8 cellular contexts compared by ENCODE assay signal in the genomic region with DNA sequence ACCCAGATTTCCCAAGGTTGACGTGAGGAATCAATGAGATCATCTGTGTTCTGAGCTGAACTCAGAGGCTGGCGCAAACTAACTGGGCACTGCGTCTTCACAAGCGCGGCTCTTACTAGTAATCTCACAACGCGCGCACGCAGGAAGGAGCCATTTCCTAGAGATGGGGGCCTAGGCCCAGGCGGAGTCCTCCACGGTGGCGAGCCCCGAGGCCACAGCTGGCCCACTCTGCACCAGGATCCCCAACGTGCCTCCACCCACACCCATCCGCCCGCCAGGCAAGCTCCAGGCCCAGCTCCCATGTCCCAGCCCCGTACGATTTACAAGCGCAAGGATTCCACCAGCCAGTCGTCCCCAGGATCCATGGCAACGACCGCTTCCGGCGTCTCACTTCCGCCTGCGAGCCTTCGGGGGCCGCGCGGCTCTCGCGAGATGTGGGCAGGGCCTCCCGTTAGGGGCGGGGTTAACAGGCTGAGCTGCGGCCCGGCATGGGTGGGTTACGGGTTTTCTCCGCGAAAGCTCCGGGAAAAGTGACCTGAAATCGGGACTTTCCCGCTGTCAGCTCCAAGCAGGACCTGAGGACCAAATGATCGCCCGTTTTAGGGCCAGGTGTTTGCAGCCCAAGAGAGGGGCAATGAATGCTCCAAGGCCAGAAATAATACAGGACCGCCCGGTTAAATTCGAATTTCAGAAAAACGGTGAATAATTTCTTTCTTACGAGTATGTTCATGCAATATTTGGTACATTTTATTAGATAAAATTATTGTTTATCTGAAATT. TPM values are rescaled to one million over a fixed set of nuclear protein-coding genes. Genes with fewer than 3 reads are reported as not detected.
A peak's percentile ranks its signal among the peaks of the same experiment; 100 is the strongest.
DNase-seq lines count a peak whose midpoint lies in the region; TF ChIP-seq lines count a peak whose summit lies in the region.

Gene WDR73, minus strand, starts transcription at position 374 of the 779 bp plus-strand sequence. Its CDS starts 9 bp downstream, at position 365.

- H3K36me3 Mint-ChIP-seq in endodermal cell (ENCODE audit: low read depth) = peaks cover 19% of the 10 kb centered on the region

- peaks cover 42% of the 10 kb centered on the region for H3K36me3 ChIP-seq in NT2/D1 (ENCODE audit: insufficient read depth, insufficient read length, low read length)
- peaks cover 31% of the 10 kb centered on the region for H3K36me3 ChIP-seq in endodermal cell (ENCODE audit: control insufficient read depth, insufficient read depth, low read length)
- H3K36me3 ChIP-seq in mesendoderm (ENCODE audit: control insufficient read depth, insufficient read depth, low read length) = peaks cover 7% of the 10 kb centered on the region

- peaks cover 15% of the 10 kb centered on the region for H3K4me1 Mint-ChIP-seq in endodermal cell

- DNase-seq in CMK (ENCODE audit: low read depth) = peak; percentile 84
- DNase-seq in GM20000 (ENCODE audit: low spot score) = peak; percentile 94
- DNase-seq in HT1080 (ENCODE audit: low read depth) = peak; percentile 89
- DNase-seq in NT2/D1 (ENCODE audit: low read depth, low spot score) = peak; percentile 91
- peak; percentile 87 for DNase-seq in activated CD8-positive, alpha-beta memory T cell treated with anti-CD3 and anti-CD28 coated beads, Interleukin-2, amount 50 U/mL, for 1 hour (ENCODE audit: extremely low read depth)
- DNase-seq in endodermal cell = peak; percentile 98
- DNase-seq in mesendoderm = peak; percentile 97
- DNase-seq in stimulated activated CD8-positive, alpha-beta memory T cell treated with anti-CD3 and anti-CD28 coated beads, Interleukin-15, amount 100 ng/mL, for 1 hour (ENCODE audit: low read depth) = peak; percentile 95

- H3K27me3 ChIP-seq in NT2/D1 (ENCODE audit: insufficient read depth, insufficient read length) (peaks cover 23% of the 10 kb centered on the region), endodermal cell (ENCODE audit: control insufficient read depth, insufficient read depth, low read length, poor library complexity, severe bottlenecking) (no peaks in the 10 kb centered on the region), mesendoderm (ENCODE audit: insufficient read depth, low read length, poor library complexity) (no peaks in the 10 kb centered on the region)

- H3K9me3 Mint-ChIP-seq in endodermal cell = no peaks in the 10 kb centered on the region

- H3K27ac ChIP-seq in endodermal cell (ENCODE audit: low read depth, low read length) = peak within 1 kb of the TSS; percentile 47
- peak within 1 kb of the TSS; percentile 54 for H3K27ac ChIP-seq in mesendoderm (ENCODE audit: low read depth, low read length)

- H3K9ac ChIP-seq in NT2/D1 (ENCODE audit: insufficient read length, low read depth) = peak within 1 kb of the TSS; percentile 97
- H3K9ac ChIP-seq in endodermal cell (ENCODE audit: extremely low read depth, low read length, poor library complexity, severe bottlenecking) = peak within 1 kb of the TSS; percentile 83
- H3K9ac ChIP-seq in mesendoderm (ENCODE audit: low read length) = peak within 1 kb of the TSS; percentile 95

- H3K56ac ChIP-seq in mesendoderm (ENCODE audit: low read length) = peak within 1 kb of the TSS; percentile 100

- WGBS in endodermal cell (ENCODE audit: insufficient coverage in 1 of 2, insufficient read length in 1 of 2), 2 experiments = 1 to 2% methylated on average over 19 to 48 of the region's 49 CpGs
- WGBS in mesendoderm (ENCODE audit: extremely low coverage, insufficient coverage, low lambda C conversion rate) = no CpG with 5 or more reads among the region's 49 CpGs

- H3K4me1 ChIP-seq in NT2/D1 (ENCODE audit: insufficient read depth, insufficient read length) (peaks cover 12% of the 10 kb centered on the region), endodermal cell (ENCODE audit: control insufficient read depth, insufficient read depth, low read length) (peaks cover 4% of the 10 kb centered on the region), mesendoderm (ENCODE audit: control insufficient read depth, low read depth, low read length) (peaks cover 5% of the 10 kb centered on the region)

- H2AK5ac ChIP-seq in mesendoderm (ENCODE audit: low read length) = peak within 1 kb of the TSS; percentile 62

- H4K5ac ChIP-seq in mesendoderm (ENCODE audit: low read length) = peak within 1 kb of the TSS; percentile 93

- peak within 1 kb of the TSS; percentile 95 for H3K4me2 ChIP-seq in mesendoderm (ENCODE audit: low read length)

- H3K23ac ChIP-seq in mesendoderm (ENCODE audit: low read length) = peak within 1 kb of the TSS; percentile 97

- peaks cover 20% of the 10 kb centered on the region for H3K27me3 Mint-ChIP-seq in endodermal cell (ENCODE audit: insufficient read depth)

- H3K79me2 ChIP-seq in mesendoderm (ENCODE audit: control insufficient read depth, insufficient read depth, low read length) = peaks cover 6% of the 10 kb centered on the region

- peak within 1 kb of the TSS; percentile 64 for H3K18ac ChIP-seq in mesendoderm (ENCODE audit: low read length)

- no peaks in the 10 kb centered on the region for H3K9me3 ChIP-seq in NT2/D1 (ENCODE audit: insufficient read depth, low read length)
- no peaks in the 10 kb centered on the region for H3K9me3 ChIP-seq in endodermal cell (ENCODE audit: control insufficient read depth, low read length)

- H4K8ac ChIP-seq in mesendoderm (ENCODE audit: low read depth, low read length) = no peak within 1 kb of the TSS

- peak within 1 kb of the TSS; percentile 97 for H3K27ac Mint-ChIP-seq in endodermal cell

- H3K79me1 ChIP-seq in mesendoderm (ENCODE audit: low read length) = peaks cover 11% of the 10 kb centered on the region

- peak within 1 kb of the TSS; percentile 93 for H3K4me3 Mint-ChIP-seq in endodermal cell

- no peak within 1 kb of the TSS for H3K4ac ChIP-seq in mesendoderm (ENCODE audit: low read depth, low read length)

- H2BK15ac ChIP-seq in mesendoderm (replicated peaks; ENCODE audit: low read depth) = no peak within 1 kb of the TSS

- no peak within 1 kb of the TSS for H2BK120ac ChIP-seq in mesendoderm (ENCODE audit: low read depth, low read length)

- no peak within 1 kb of the TSS for H2BK5ac ChIP-seq in mesendoderm (ENCODE audit: low read length)

- no peak for TF ChIP-seq CTCF in GM20000 (IDR thresholded peaks at IDR 0.05; ENCODE audit: extremely low read depth, missing control alignments)
- TF ChIP-seq CTCF in endodermal cell (conservative IDR thresholded peaks at IDR 0.05) = no peak

- H3K4me3 ChIP-seq in NT2/D1 (ENCODE audit: insufficient read length, low read depth) (peak within 1 kb of the TSS; percentile 97), endodermal cell (ENCODE audit: low read length) (peak within 1 kb of the TSS; percentile 83), mesendoderm (ENCODE audit: low read length) (peak within 1 kb of the TSS; percentile 99)

RNA-seq across cellular contexts. Expression of gene WDR73, which starts in this region (rescaled TPM):
- total RNA-seq in HT1080 (2014; rRNA removed; shearing (Covaris generic)) = 28.5 and 29.1 TPM in 2 replicates
- 16.0 and 19.4 TPM in 2 replicates for polyA plus RNA-seq in HT1080 (2015; cell fraction: cytosol; rRNA removed)
- 73.1 and 79.1 TPM in 2 replicates for polyA plus RNA-seq in HT1080 (2015; cell fraction: nucleus; rRNA removed)
- 10 to 100 TPM; 44.1 to 46.8 TPM for total RNA-seq in endodermal cell
- 37.9 TPM for polyA plus RNA-seq in endodermal cell (2013, experiment 1 of 2)
- 32.1 TPM for polyA plus RNA-seq in endodermal cell (2013, experiment 2 of 2)
- 18.0 TPM for polyA plus RNA-seq in mesendoderm (2013, experiment 1 of 2)
- 17.9 TPM for polyA plus RNA-seq in mesendoderm (2013, experiment 2 of 2)

Comparison
In these comparisons a context has a peak if more than half of its experiments do, and no peak if none do; other contexts are left out.
1. Peak in every context shown above with its lines: DNase-seq, H3K4me3 ChIP-seq and H3K27ac ChIP-seq.